ENCODE assay signal across 2 cellular contexts in the genomic region with DNA sequence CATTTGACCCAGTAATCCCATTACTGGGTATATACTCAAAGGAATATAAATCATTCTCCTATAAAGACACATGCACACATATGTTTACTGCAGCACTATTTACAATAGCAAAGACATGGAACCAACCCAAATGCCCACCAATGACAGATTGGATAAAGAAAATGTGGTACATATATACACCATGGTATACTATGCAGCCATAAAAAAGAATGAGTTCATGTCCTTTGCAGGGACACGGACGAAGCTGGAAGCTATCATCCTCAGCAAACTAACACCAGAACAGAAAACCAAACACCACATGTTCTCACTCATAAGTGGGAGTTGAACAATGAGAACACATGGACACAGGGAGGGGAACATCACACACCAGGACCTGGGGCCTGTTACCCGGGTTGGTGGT. TPM values are rescaled to one million over a fixed set of nuclear protein-coding genes. Genes with fewer than 3 reads are reported as not detected.
"Had no signal": no experiment of that assay in that cellular context is flagged by ENCODE, and none has a peak within 500 bp of the region (broad histone marks: within the 10 kb centered on the region; RNA-seq: fewer than 3 reads in every experiment).

No MANE protein-coding gene starts in this region.

RNA-seq across cellular contexts. Expression of gene TJP1, which starts 4.8 kb away (rescaled TPM):
- total RNA-seq: activated CD4-positive, alpha-beta memory T cell treated with anti-CD3 and anti-CD28 coated beads, Interleukin-2, amount 10 ng/mL, durations not matched to agents 7 days and 5 days; activated CD4-positive, alpha-beta T cell treated with anti-CD3 and anti-CD28 coated beads, Interleukin-2, amount 10 ng/mL, durations not matched to agents 7 days and 5 days had no signal
